In genomic region chr19:27792576-27793127, GRCh38 we compare ENCODE assay signal across 9 cellular contexts.
DNase-seq lines count a peak whose midpoint lies in the region; FAIRE-seq and TF ChIP-seq lines count a peak whose summit lies in the region.
"Had no signal": no experiment of that assay in that cellular context is flagged by ENCODE, and none has a peak within 500 bp of the region (broad histone marks: within the 10 kb centered on the region; RNA-seq: fewer than 3 reads in every experiment).

No MANE protein-coding gene starts in this region.

- H3K9me3 Mint-ChIP-seq in T-helper 2 cell treated with Interferon-gamma antibody and Interleukin-4, amounts not matched to agents 5 μg/mL and 100 μg/mL, for 36 hours: peaks cover 11% of the 10 kb centered on the region
- H3K9me3 Mint-ChIP-seq in activated naive CD8-positive, alpha-beta T cell (ENCODE audit: low read depth): peaks cover 4% of the 10 kb centered on the region

- peak overlapping the region; percentile 75 for H3K27ac ChIP-seq in keratinocyte (ENCODE audit: control insufficient read depth, insufficient read depth, low read length)
- H3K27ac ChIP-seq in suprapubic skin: peak overlapping the region; percentile 88

- H3K4me3 Mint-ChIP-seq in T-helper 2 cell treated with Interferon-gamma antibody and Interleukin-4, amounts not matched to agents 5 μg/mL and 100 μg/mL, for 36 hours: peak overlapping the region; percentile 97
- peak overlapping the region; percentile 96 for H3K4me3 Mint-ChIP-seq in activated naive CD8-positive, alpha-beta T cell

- dilution Hi-C loops in keratinocyte (cut with MboI; ENCODE audit: extremely low pct_ligation_motif_present, low sequenced_read_pairs): no loop called here

- H3K4me2 ChIP-seq in keratinocyte (ENCODE audit: control insufficient read depth, extremely low read depth, insufficient read depth, low read depth, low read length): peak overlapping the region; percentile 93

- WGBS in suprapubic skin: 18% methylated on average over 6 of the region's 6 CpGs

- H3K27me3 Mint-ChIP-seq in T-helper 2 cell treated with Interferon-gamma antibody and Interleukin-4, amounts not matched to agents 5 μg/mL and 100 μg/mL, for 36 hours (ENCODE audit: low read depth): no peaks in the 10 kb centered on the region
- no peaks in the 10 kb centered on the region for H3K27me3 Mint-ChIP-seq in activated naive CD8-positive, alpha-beta T cell

- DNase-seq in T-helper 2 cell treated with Interferon-gamma antibody and Interleukin-4, amounts not matched to agents 5 μg/mL and 100 μg/mL, for 36 hours (ENCODE audit: low spot score): no peak
- DNase-seq in T-helper 2 cell: no peak
- DNase-seq in keratinocyte (ENCODE audit: low read depth, low spot score): no peak
- DNase-seq in suprapubic skin (ENCODE audit: low spot score in 2 of 2): no peak
- no peak for DNase-seq in head of caudate nucleus
- no peak for DNase-seq in urothelium cell line (ENCODE audit: low spot score)
- no peak for DNase-seq in GM19238 (ENCODE audit: insufficient read length, low spot score)

- H3K36me3 Mint-ChIP-seq in T-helper 2 cell treated with Interferon-gamma antibody and Interleukin-4, amounts not matched to agents 5 μg/mL and 100 μg/mL, for 36 hours (ENCODE audit: low read depth): peaks cover 26% of the 10 kb centered on the region
- H3K36me3 Mint-ChIP-seq in activated naive CD8-positive, alpha-beta T cell: peaks cover 12% of the 10 kb centered on the region

- peak overlapping the region; percentile 79 to 99 (median 96) for H3K4me3 ChIP-seq in keratinocyte (ENCODE audit: control insufficient read depth in 2 of 3, extremely low read depth in 1 of 3, insufficient read depth in 2 of 3, low read depth in 1 of 3, low read length in 3 of 3)
- peak overlapping the region; percentile 74 for H3K4me3 ChIP-seq in suprapubic skin

- no peak for TF ChIP-seq CTCF in keratinocyte (optimal IDR thresholded peaks at IDR 0.05 in 1 of 3, IDR thresholded peaks at IDR 0.05 in 1 of 3, conservative IDR thresholded peaks at IDR 0.05 in 1 of 3; ENCODE audit: extremely low read depth in 1 of 3, insufficient read depth in 2 of 3, low read length in 3 of 3)
- TF ChIP-seq CTCF in suprapubic skin (IDR thresholded peaks at IDR 0.05): no peak

- TF ChIP-seq POLR2A in suprapubic skin (IDR thresholded peaks at IDR 0.05): no peak

- no peak for TF ChIP-seq EP300 in suprapubic skin (IDR thresholded peaks at IDR 0.05)

- no peak for FAIRE-seq in keratinocyte (lab: Jason Lieb, UNC)
- FAIRE-seq in urothelium cell line (lab: Jason Lieb, UNC): no peak
- FAIRE-seq: D721Med had no signal

- H3K4me1 ChIP-seq in keratinocyte (ENCODE audit: control insufficient read depth, extremely low read depth, insufficient read depth, low read length) (peaks cover 16% of the 10 kb centered on the region), suprapubic skin (peaks cover 31% of the 10 kb centered on the region)

- H3K9me1 ChIP-seq in keratinocyte (ENCODE audit: control insufficient read depth, extremely low read depth, insufficient read depth, low read length): peaks cover 2% of the 10 kb centered on the region

- peak overlapping the region; percentile 98 for H3K27ac Mint-ChIP-seq in T-helper 2 cell treated with Interferon-gamma antibody and Interleukin-4, amounts not matched to agents 5 μg/mL and 100 μg/mL, for 36 hours
- H3K27ac Mint-ChIP-seq in activated naive CD8-positive, alpha-beta T cell: peak overlapping the region; percentile 98

- no peaks in the 10 kb centered on the region for H3K27me3 ChIP-seq in keratinocyte (ENCODE audit: control insufficient read depth, extremely low read depth, insufficient read depth, low read length)
- H3K27me3 ChIP-seq in suprapubic skin: no peaks in the 10 kb centered on the region

- H3K4me1 Mint-ChIP-seq in T-helper 2 cell treated with Interferon-gamma antibody and Interleukin-4, amounts not matched to agents 5 μg/mL and 100 μg/mL, for 36 hours (ENCODE audit: low read depth): peaks cover 9% of the 10 kb centered on the region
- H3K4me1 Mint-ChIP-seq in activated naive CD8-positive, alpha-beta T cell (ENCODE audit: low read depth): peaks cover 32% of the 10 kb centered on the region

- peaks cover 0 to 5% of the 10 kb centered on the region in 2 experiments for H3K36me3 ChIP-seq in keratinocyte (ENCODE audit: control insufficient read depth in 2 of 2, extremely low read depth in 1 of 2, insufficient read depth in 2 of 2, low read length in 2 of 2)
- peaks cover under 1% of the 10 kb centered on the region for H3K36me3 ChIP-seq in suprapubic skin

- H3K9me3 ChIP-seq in keratinocyte (ENCODE audit: control insufficient read depth, low read depth, low read length) (no peaks in the 10 kb centered on the region), suprapubic skin (no peaks in the 10 kb centered on the region)

- H2AFZ ChIP-seq in keratinocyte (ENCODE audit: control insufficient read depth, low read length): peak overlapping the region; percentile 99

- H4K20me1 ChIP-seq in keratinocyte (ENCODE audit: control insufficient read depth, extremely low read depth, insufficient read depth, low read length): peaks cover 14% of the 10 kb centered on the region

- H3K79me2 ChIP-seq in keratinocyte (ENCODE audit: control insufficient read depth, insufficient read depth, low read length): peaks cover 69% of the 10 kb centered on the region

- H3K9ac ChIP-seq in keratinocyte (ENCODE audit: control insufficient read depth, extremely low read depth, insufficient read depth, low read length): peak overlapping the region; percentile 87

- intact Hi-C loops in head of caudate nucleus (cut with DNase I): no loop called here
